In the genomic region with DNA sequence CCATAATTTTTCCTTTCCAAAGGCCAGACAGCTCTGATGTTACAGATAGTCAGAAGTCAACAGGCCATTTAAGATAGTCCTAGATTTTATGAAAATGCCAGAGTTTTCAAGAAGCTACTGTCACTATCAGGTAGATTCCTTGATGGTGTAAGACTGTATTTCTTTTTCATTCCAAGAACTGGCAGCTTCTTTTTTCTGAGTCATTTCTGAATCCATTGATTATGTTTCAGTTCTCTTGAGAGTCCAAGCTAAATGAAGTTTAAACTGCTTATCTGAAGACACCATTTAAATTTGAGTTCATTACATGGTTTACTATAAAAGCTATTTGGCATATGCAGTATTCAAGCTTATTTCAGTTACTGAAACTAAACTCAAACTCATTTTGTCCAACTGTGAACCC, we compare ENCODE assay signal across 24 cellular contexts. TPM values are rescaled to one million over a fixed set of nuclear protein-coding genes. Genes with fewer than 3 reads are reported as not detected.
"Had no signal": no experiment of that assay in that cellular context is flagged by ENCODE, and none has a peak within 500 bp of the region (broad histone marks: within the 10 kb centered on the region; RNA-seq: fewer than 3 reads in every experiment).

No MANE protein-coding gene starts in this region.

- H3K4me3 ChIP-seq: coronary artery, esophagus squamous epithelium, gastrocnemius medialis, left ventricle myocardium inferior, sigmoid colon, transverse colon, uterus had no signal

- H3K4me3 Mint-ChIP-seq: activated CD4-positive, alpha-beta memory T cell treated with anti-CD3 and anti-CD28 coated beads, Interleukin-2, amount 10 ng/mL, durations not matched to agents 7 days and 5 days; activated naive CD8-positive, alpha-beta T cell treated with anti-CD3 and anti-CD28 coated beads, Interleukin-2, amount 50 U/mL, for 24 hours; mesothelial cell of epicardium; naive thymus-derived CD8-positive, alpha-beta T cell; stimulated activated naive B cell treated with anti-CD40 and anti-IgM and Interleukin-4, amounts not matched to agents 10 μg/mL and 1 μg/mL and 100 μg/mL, for 72 hours had no signal

- H3K27me3 Mint-ChIP-seq: activated CD4-positive, alpha-beta memory T cell treated with anti-CD3 and anti-CD28 coated beads, Interleukin-2, amount 10 ng/mL, durations not matched to agents 7 days and 5 days; activated naive CD8-positive, alpha-beta T cell treated with anti-CD3 and anti-CD28 coated beads, Interleukin-2, amount 50 U/mL, for 24 hours had no signal

- ATAC-seq: activated naive CD8-positive, alpha-beta T cell treated with anti-CD3 and anti-CD28 coated beads, Interleukin-2, amount 50 U/mL, for 24 hours; gastrocnemius medialis; naive thymus-derived CD8-positive, alpha-beta T cell; stimulated activated naive B cell treated with anti-CD40 and anti-IgM and Interleukin-4, amounts not matched to agents 10 μg/mL and 1 μg/mL and 100 μg/mL, for 72 hours had no signal

- H3K9me3 Mint-ChIP-seq: activated CD4-positive, alpha-beta memory T cell treated with anti-CD3 and anti-CD28 coated beads, Interleukin-2, amount 10 ng/mL, durations not matched to agents 7 days and 5 days; activated naive CD8-positive, alpha-beta T cell treated with anti-CD3 and anti-CD28 coated beads, Interleukin-2, amount 50 U/mL, for 24 hours; naive thymus-derived CD8-positive, alpha-beta T cell; stimulated activated naive B cell treated with anti-CD40 and anti-IgM and Interleukin-4, amounts not matched to agents 10 μg/mL and 1 μg/mL and 100 μg/mL, for 72 hours had no signal

- DNase-seq: activated CD4-positive, alpha-beta memory T cell treated with anti-CD3 and anti-CD28 coated beads, Interleukin-2, amount 10 ng/mL, durations not matched to agents 7 days and 5 days; activated CD4-positive, alpha-beta T cell treated with anti-CD3 and anti-CD28 coated beads for 48 hours; activated gamma-delta T cell; activated naive CD4-positive, alpha-beta T cell treated with anti-CD3 and anti-CD28 coated beads, Interleukin-2, amount 50 U/mL, for 16 hours; activated naive CD8-positive, alpha-beta T cell treated with anti-CD3 and anti-CD28 coated beads, Interleukin-2, amount 50 U/mL, for 24 hours; activated T-cell treated with anti-CD3 and anti-CD28 coated beads for 4 hours; cerebellar nuclear complex; esophagus squamous epithelium; gastrocnemius medialis; hippocampal formation; kidney glomerular epithelial cell; left ventricle myocardium inferior; naive thymus-derived CD8-positive, alpha-beta T cell; sigmoid colon; stimulated activated CD4-positive, alpha-beta T cell treated with anti-CD3 and anti-CD28 coated beads, Interleukin-2, amount 100 ng/mL, for 48 hours; stimulated activated CD8-positive, alpha-beta memory T cell treated with anti-CD3 and anti-CD28 coated beads, Interleukin-4, amount 100 ng/mL, for 48 hours; stimulated activated naive B cell treated with anti-CD40 and anti-IgM and Interleukin-4, amounts not matched to agents 10 μg/mL and 1 μg/mL and 100 μg/mL, for 72 hours; transverse colon; uterus had no signal

- H3K36me3 Mint-ChIP-seq: naive thymus-derived CD8-positive, alpha-beta T cell; stimulated activated naive B cell treated with anti-CD40 and anti-IgM and Interleukin-4, amounts not matched to agents 10 μg/mL and 1 μg/mL and 100 μg/mL, for 72 hours had no signal

- H3K9me3 ChIP-seq: esophagus squamous epithelium, gastrocnemius medialis, left ventricle myocardium inferior, sigmoid colon, transverse colon, uterus had no signal

- H3K4me1 ChIP-seq: gastrocnemius medialis, left ventricle myocardium inferior, sigmoid colon, transverse colon, uterus had no signal

- H3K27ac ChIP-seq: coronary artery, esophagus squamous epithelium, gastrocnemius medialis, left ventricle myocardium inferior, sigmoid colon, transverse colon, uterus had no signal

- H3K27me3 ChIP-seq: esophagus squamous epithelium, gastrocnemius medialis, sigmoid colon, transverse colon, uterus had no signal

- H3K36me3 ChIP-seq: esophagus squamous epithelium, gastrocnemius medialis, left ventricle myocardium inferior, sigmoid colon, uterus had no signal

- H3K4me1 Mint-ChIP-seq: activated CD4-positive, alpha-beta memory T cell treated with anti-CD3 and anti-CD28 coated beads, Interleukin-2, amount 10 ng/mL, durations not matched to agents 7 days and 5 days; activated naive CD8-positive, alpha-beta T cell treated with anti-CD3 and anti-CD28 coated beads, Interleukin-2, amount 50 U/mL, for 24 hours had no signal

- H3K27ac Mint-ChIP-seq: activated CD4-positive, alpha-beta memory T cell treated with anti-CD3 and anti-CD28 coated beads, Interleukin-2, amount 10 ng/mL, durations not matched to agents 7 days and 5 days; activated naive CD8-positive, alpha-beta T cell treated with anti-CD3 and anti-CD28 coated beads, Interleukin-2, amount 50 U/mL, for 24 hours; mesothelial cell of epicardium; naive thymus-derived CD8-positive, alpha-beta T cell; stimulated activated naive B cell treated with anti-CD40 and anti-IgM and Interleukin-4, amounts not matched to agents 10 μg/mL and 1 μg/mL and 100 μg/mL, for 72 hours had no signal

RNA-seq across cellular contexts. Expression of a gene that starts 44.6 kb away (rescaled TPM):
- total RNA-seq: left ventricle myocardium inferior; lung microvascular endothelial cell; naive thymus-derived CD8-positive, alpha-beta T cell; osteoblast; posterior vena cava had no signal
